Comparison of ENCODE assay signal across 9 cellular contexts in genomic region chr4:22434895-22435294, GRCh38.
DNase-seq lines count a peak whose midpoint lies in the region; ATAC-seq, FAIRE-seq and TF ChIP-seq lines count a peak whose summit lies in the region.
"Had no signal": no experiment of that assay in that cellular context is flagged by ENCODE, and none has a peak within 500 bp of the region (broad histone marks: within the 10 kb centered on the region; RNA-seq: fewer than 3 reads in every experiment).

No MANE protein-coding gene starts in this region.

- TF ChIP-seq CTCF in astrocyte of the cerebellum (IDR thresholded peaks at IDR 0.05; ENCODE audit: low read depth, low read length, missing control alignments) = peak; percentile 75

- FAIRE-seq in RCC 7860 (lab: Jason Lieb, UNC) = no peak

- TF ChIP-seq POLR2A in GM18505 (IDR thresholded peaks at IDR 0.05; ENCODE audit: borderline replicate concordance, extremely low read depth, insufficient read depth, insufficient read length) = no peak

- peak; percentile 32 for DNase-seq in EL
- DNase-seq in astrocyte of the cerebellum (ENCODE audit: low read depth) = peak; percentile 31
- peak; percentile 22 for DNase-seq in inferior parietal cortex (ENCODE audit: extremely low spot score)
- no peak for DNase-seq in DMS153 treated with DMSO at 0.1 percent for 48 hours (lab: John Stamatoyannopoulos, UW; ENCODE audit: unreplicated experiment)
- DNase-seq in RCC 7860 (ENCODE audit: low spot score) = no peak

- in situ Hi-C loops in astrocyte of the cerebellum (cut with HindIII; ENCODE audit: low sequenced_read_pairs) = no loop called here

- ATAC-seq in HG03442 (IDR thresholded peaks at IDR 0.05; ENCODE audit: unreplicated experiment) (peak; percentile 70), HG02623 (IDR thresholded peaks at IDR 0.05; ENCODE audit: unreplicated experiment) (no peak), GM18505 (IDR thresholded peaks at IDR 0.05; ENCODE audit: unreplicated experiment) (no peak)

- no peak overlapping the region for H3K4me3 ChIP-seq in astrocyte of the cerebellum (ENCODE audit: low read depth, low read length)
- H3K4me3 ChIP-seq: lung had no signal

Comparison
In these comparisons a context has a peak if more than half of its experiments do, and no peak if none do; other contexts are left out.
1. DNase-seq: peak in EL (single experiment), astrocyte of the cerebellum (single experiment) and inferior parietal cortex (single experiment); none in DMS153 treated with DMSO at 0.1 percent for 48 hours (single experiment) and RCC 7860 (single experiment).